Comparison of ENCODE assay signal across 8 cellular contexts in genomic region chr15:89243046-89243690, GRCh38. TPM values are rescaled to one million over a fixed set of nuclear protein-coding genes. Genes with fewer than 3 reads are reported as not detected.
A peak's percentile ranks its signal among the peaks of the same experiment; 100 is the strongest.
DNase-seq lines count a peak whose midpoint lies in the region; ATAC-seq and TF ChIP-seq lines count a peak whose summit lies in the region.

No MANE protein-coding gene starts in this region.

- no peaks in the 10 kb centered on the region for H3K27me3 ChIP-seq in CD4-positive, alpha-beta T cell (ENCODE audit: control insufficient read depth, insufficient read depth, low read length)
- peaks cover 2% of the 10 kb centered on the region; the same call in 1 of the 2 replicates for H3K27me3 ChIP-seq in PC-9 (ENCODE audit: insufficient read depth, low read depth)
- H3K27me3 ChIP-seq in esophagus muscularis mucosa, result no peaks in the 10 kb centered on the region
- no peaks in the 10 kb centered on the region for H3K27me3 ChIP-seq in neuron (ENCODE audit: insufficient read depth, low read length)

- H3K4me1 Mint-ChIP-seq in CD4-positive, alpha-beta T cell (ENCODE audit: low read depth), result peaks cover 37% of the 10 kb centered on the region

- H3K4me3 ChIP-seq in PC-9 (peak overlapping the region; percentile 89), esophagus muscularis mucosa (peak overlapping the region; percentile 61 to 86 (median 74)), neuron (ENCODE audit: low read length) (peak overlapping the region; percentile 83)

- peak overlapping the region; percentile 85 for H3K4me2 ChIP-seq in PC-9

- peak overlapping the region; percentile 83 for H3K27ac Mint-ChIP-seq in CD4-positive, alpha-beta T cell

- H3K4me1 ChIP-seq in PC-9 (replicated peaks; ENCODE audit: insufficient read depth), result peaks cover 16% of the 10 kb centered on the region
- H3K4me1 ChIP-seq in esophagus muscularis mucosa, result peaks cover 16 to 21% (median 17%) of the 10 kb centered on the region in 4 donors
- H3K4me1 ChIP-seq in neuron (ENCODE audit: insufficient read depth, low read length), result peaks cover 14% of the 10 kb centered on the region

- H2AFZ ChIP-seq in PC-9, result peak overlapping the region; percentile 99
- peak overlapping the region; percentile 76 for H2AFZ ChIP-seq in neuron (ENCODE audit: low read depth, low read length)

- peaks cover 9% of the 10 kb centered on the region; the same call in 1 of the 2 replicates for H3K36me3 ChIP-seq in PC-9 (ENCODE audit: low read depth)
- no peaks in the 10 kb centered on the region for H3K36me3 ChIP-seq in esophagus muscularis mucosa
- peaks cover 16% of the 10 kb centered on the region for H3K36me3 ChIP-seq in neuron (ENCODE audit: insufficient read depth, low read length)

- TF ChIP-seq EP300 in esophagus muscularis mucosa (IDR thresholded peaks at IDR 0.05), result no peak

- H3K9me3 Mint-ChIP-seq in CD4-positive, alpha-beta T cell, result no peaks in the 10 kb centered on the region

- no peaks in the 10 kb centered on the region for H3K9me3 ChIP-seq in CD4-positive, alpha-beta T cell (ENCODE audit: control insufficient read depth, low read length)
- no peaks in the 10 kb centered on the region for H3K9me3 ChIP-seq in PC-9 (ENCODE audit: insufficient read depth, low read depth)
- H3K9me3 ChIP-seq in esophagus muscularis mucosa, result no peaks in the 10 kb centered on the region
- no peaks in the 10 kb centered on the region for H3K9me3 ChIP-seq in neuron (ENCODE audit: low read length)

- H4K20me1 ChIP-seq in PC-9 (ENCODE audit: insufficient read depth), result no peaks in the 10 kb centered on the region

- no peaks in the 10 kb centered on the region for H3K9me2 ChIP-seq in PC-9 (ENCODE audit: insufficient read depth)

- no peaks in the 10 kb centered on the region; the same call in 1 of the 2 replicates for H3F3A ChIP-seq in PC-9 (ENCODE audit: insufficient read depth, low read depth)

- peaks cover 27% of the 10 kb centered on the region for H3K79me2 ChIP-seq in PC-9 (ENCODE audit: low read depth)

- TF ChIP-seq POLR2A in esophagus muscularis mucosa (IDR thresholded peaks at IDR 0.05; ENCODE audit: low read depth), result no peak

- CTCF ChIA-PET in CD4-positive, alpha-beta T cell (lab: Charles Lee), result interaction anchor here (1.6 to 2.8 kb wide), 2 partner anchors 36 to 116 kb away, joined by 3 to 16 read pairs; no protein-coding TSS in a partner anchor
- CTCF ChIA-PET in PC-9 (lab: Charles Lee), result interaction anchor here (0.7 to 2.7 kb wide), 2 partner anchors 36 to 364 kb away, joined by 3 to 9 read pairs; no protein-coding TSS in a partner anchor

- TF ChIP-seq CTCF in CD4-positive, alpha-beta T cell (IDR thresholded peaks at IDR 0.05), result no peak
- TF ChIP-seq CTCF in PC-9 (conservative IDR thresholded peaks at IDR 0.05) (no peak), esophagus muscularis mucosa (IDR thresholded peaks at IDR 0.05) (no peak)

- H3K4me3 Mint-ChIP-seq in CD4-positive, alpha-beta T cell, result peak overlapping the region; percentile 92

- H3K27me3 Mint-ChIP-seq in CD4-positive, alpha-beta T cell, result no peaks in the 10 kb centered on the region

- POLR2A ChIA-PET in CD4-positive, alpha-beta T cell (lab: Charles Lee), result interaction anchor here (1.3 to 2.7 kb wide), 3 partner anchors 92 to 651 kb away, joined by 3 to 12 read pairs (median 4); partner anchors contain the start of genes ABHD2, AP3S2 and POLG
- POLR2A ChIA-PET in PC-9 (lab: Charles Lee; ENCODE audit: unreplicated experiment), result no interaction called here

- no peak for ATAC-seq in CD4-positive, alpha-beta T cell (ENCODE audit: poor library complexity)
- ATAC-seq in GM21786 (IDR thresholded peaks at IDR 0.05; ENCODE audit: unreplicated experiment) (no peak), GM21526 (IDR thresholded peaks at IDR 0.05; ENCODE audit: low FRiP score, unreplicated experiment) (no peak)

- WGBS in esophagus muscularis mucosa, result 44% methylated on average over 20 of the region's 20 CpGs

- H3K36me3 Mint-ChIP-seq in CD4-positive, alpha-beta T cell (ENCODE audit: low read depth), result peaks cover 7% of the 10 kb centered on the region

- DNase-seq in CD4-positive, alpha-beta T cell, result peak in 1 of 10 experiments; percentile 4
- DNase-seq in PC-9, result no peak
- no peak for DNase-seq in esophagus muscularis mucosa (ENCODE audit: extremely low spot score)
- no peak for DNase-seq in GDM1 (lab: John Stamatoyannopoulos, UW)
- no peak for DNase-seq in NCI-H526 treated with DMSO at 0.1 percent for 48 hours (lab: John Stamatoyannopoulos, UW)

- no peak overlapping the region for H3K27ac ChIP-seq in CD4-positive, alpha-beta T cell (ENCODE audit: low read depth, low read length)
- H3K27ac ChIP-seq in PC-9 (no peak overlapping the region), esophagus muscularis mucosa (replicated peaks in 1 of 4) (peak overlapping the region; percentile 54 to 71 (median 60))

- TSS peak; percentile 76 for BruUV-seq in PC-9 (replicated peaks; lab: Mats Ljungman, UMichigan)

- intact Hi-C loops in CD4-positive, alpha-beta T cell (cut with DNase I, micrococcal nuclease), result loop anchor here in 1 of 2 experiments (2.0 to 10.0 kb wide), 4 partner anchors 94 to 776 kb away; partner anchors contain the start of genes AEN, MRPL46 and MRPS11
- intact Hi-C loops in PC-9 (cut with micrococcal nuclease; ENCODE audit: unreplicated experiment) (loop anchor here (2.0 to 5.0 kb wide), 3 partner anchors 36 to 586 kb away; no protein-coding TSS in a partner anchor), esophagus muscularis mucosa (cut with DNase I) (loop anchor here (5.0 kb wide), 2 partner anchors 36 to 89 kb away; partner anchors contain the start of gene POLG)

RNA-seq across cellular contexts. Expression of gene FANCI, which starts 0.6 kb away (rescaled TPM):
- 1 to 10 TPM; 6.1 to 7.1 TPM for total RNA-seq in CD4-positive, alpha-beta T cell
- total RNA-seq in PC-9 (2021) (102 and 126 TPM in 2 replicates), esophagus muscularis mucosa (10 to 100 TPM in 1 of 4 donors, 1 to 10 TPM in 3; 3.5 to 10.2 (median 4.0) TPM)

RNA-seq across cellular contexts. Expression of gene RLBP1, which starts 21.8 kb away (rescaled TPM):
- total RNA-seq in CD4-positive, alpha-beta T cell, result not detected
- total RNA-seq in PC-9 (2021), result not detected in 2 replicates
- under 1 TPM in 3 of 4 donors, not detected in 1; 0.13 to 0.52 (median 0.50) TPM for total RNA-seq in esophagus muscularis mucosa

Comparison
In these comparisons a context has a peak if more than half of its experiments do, and no peak if none do; other contexts are left out.
1. H3K27ac ChIP-seq: peak in esophagus muscularis mucosa (4 of 4); none in CD4-positive, alpha-beta T cell (single experiment) and PC-9 (single experiment).
2. Peak in every context shown above with its lines, with median percentiles within 50 percentile points of each other: H3K4me3 ChIP-seq.